ENCODE assay signal across 17 cellular contexts in genomic region chr20:57866250-57867106, GRCh38.
DNase-seq lines count a peak whose midpoint lies in the region; ATAC-seq and TF ChIP-seq lines count a peak whose summit lies in the region.
"Had no signal": no experiment of that assay in that cellular context is flagged by ENCODE, and none has a peak within 500 bp of the region (broad histone marks: within the 10 kb centered on the region; RNA-seq: fewer than 3 reads in every experiment).

No MANE protein-coding gene starts in this region.

- no peaks in the 10 kb centered on the region for H3K4me1 ChIP-seq in left ventricle myocardium inferior
- no peaks in the 10 kb centered on the region for H3K4me1 ChIP-seq in RWPE2 (ENCODE audit: insufficient read depth, poor library complexity, severe bottlenecking)
- H3K4me1 ChIP-seq in heart right ventricle, result peaks cover 0 to 11% (median 0%) of the 10 kb centered on the region in 9 donors
- peaks cover 5% of the 10 kb centered on the region for H3K4me1 ChIP-seq in smooth muscle cell (ENCODE audit: low read depth)

- H3K9me3 Mint-ChIP-seq in T-helper 2 cell treated with Interferon-gamma antibody and Interleukin-4, amounts not matched to agents 5 μg/mL and 100 μg/mL, for 36 hours, result no peaks in the 10 kb centered on the region

- intact Hi-C loops in Right ventricle myocardium inferior (cut with DNase I) (no loop called here), left ventricle myocardium inferior (cut with micrococcal nuclease) (no loop called here), heart right ventricle (cut with DNase I) (no loop called here)

- DNase-seq in Right ventricle myocardium inferior (ENCODE audit: missing footprints), result no peak
- DNase-seq in left ventricle myocardium inferior, result no peak
- no peak for DNase-seq in RWPE2 (ENCODE audit: low spot score)
- DNase-seq in heart right ventricle, result no peak
- DNase-seq in smooth muscle cell (lab: John Stamatoyannopoulos, UW; ENCODE audit: unreplicated experiment), result no peak
- no peak for DNase-seq in COLO668 (lab: John Stamatoyannopoulos, UW; ENCODE audit: unreplicated experiment)
- no peak for DNase-seq in T-helper 2 cell treated with Interferon-gamma antibody and Interleukin-4, amounts not matched to agents 5 μg/mL and 100 μg/mL, for 36 hours (ENCODE audit: low spot score)
- DNase-seq in NCI-H1105 treated with DMSO at 0.1 percent for 48 hours (lab: John Stamatoyannopoulos, UW), result no peak
- DNase-seq: COR-L47, DMS53, H7, NCI-H1048, NCI-H187, NCI-H446, NCI-H748 treated with DMSO at 0.1 percent for 48 hours had no signal

- ATAC-seq in Right ventricle myocardium inferior (peak; percentile 90), RWPE2 (ENCODE audit: low read depth) (peak; percentile 67), heart right ventricle (peak in 7 of 8 donors; percentile 33 to 63 (median 44))
- ATAC-seq: GM12878 had no signal

- no peak overlapping the region for H3K4me3 ChIP-seq in left ventricle myocardium inferior
- no peak overlapping the region for H3K4me3 ChIP-seq in RWPE2 (ENCODE audit: severe bottlenecking)
- no peak overlapping the region for H3K4me3 ChIP-seq in heart right ventricle
- no peak overlapping the region for H3K4me3 ChIP-seq in smooth muscle cell
- H3K4me3 ChIP-seq: GM12878 had no signal

- no peaks in the 10 kb centered on the region for H3K4me1 Mint-ChIP-seq in T-helper 2 cell treated with Interferon-gamma antibody and Interleukin-4, amounts not matched to agents 5 μg/mL and 100 μg/mL, for 36 hours (ENCODE audit: low read depth)

- no peaks in the 10 kb centered on the region for H3F3A ChIP-seq in smooth muscle cell (ENCODE audit: low read depth)

- no peaks in the 10 kb centered on the region for H3K36me3 ChIP-seq in left ventricle myocardium inferior
- H3K36me3 ChIP-seq in RWPE2 (ENCODE audit: low read depth), result no peaks in the 10 kb centered on the region
- no peaks in the 10 kb centered on the region for H3K36me3 ChIP-seq in heart right ventricle
- H3K36me3 ChIP-seq in smooth muscle cell (ENCODE audit: low read depth), result no peaks in the 10 kb centered on the region

- H3K27ac Mint-ChIP-seq in T-helper 2 cell treated with Interferon-gamma antibody and Interleukin-4, amounts not matched to agents 5 μg/mL and 100 μg/mL, for 36 hours, result no peak overlapping the region

- no peaks in the 10 kb centered on the region for H3K79me2 ChIP-seq in smooth muscle cell (ENCODE audit: low read depth)

- no peak overlapping the region for H3K4me2 ChIP-seq in smooth muscle cell

- H4K20me1 ChIP-seq in smooth muscle cell (ENCODE audit: low read depth), result no peaks in the 10 kb centered on the region

- 44 to 50% methylated on average over 6 of the region's 6 CpGs for WGBS in heart right ventricle, 2 donors
- WGBS in smooth muscle cell (ENCODE audit: low lambda C conversion rate), result 28% methylated on average over 6 of the region's 6 CpGs

- TF ChIP-seq CTCF in left ventricle myocardium inferior (IDR thresholded peaks at IDR 0.05; ENCODE audit: borderline replicate concordance), result no peak
- no peak for TF ChIP-seq CTCF in RWPE2 (IDR thresholded peaks at IDR 0.05; ENCODE audit: poor library complexity, severe bottlenecking)
- peak in 1 of 9 donors; percentile 9 for TF ChIP-seq CTCF in heart right ventricle (IDR thresholded peaks at IDR 0.05)
- no peak for TF ChIP-seq CTCF in smooth muscle cell (IDR thresholded peaks at IDR 0.05; ENCODE audit: borderline replicate concordance, insufficient read depth, poor library complexity, severe bottlenecking)

- H3K27me3 ChIP-seq in left ventricle myocardium inferior (ENCODE audit: low read depth) (peaks cover 41% of the 10 kb centered on the region), RWPE2 (ENCODE audit: insufficient read depth, poor library complexity, severe bottlenecking) (peaks cover 32% of the 10 kb centered on the region), heart right ventricle (peaks cover 0 to 24% (median 8%) of the 10 kb centered on the region in 7 donors), smooth muscle cell (ENCODE audit: low read depth) (peaks cover 14% of the 10 kb centered on the region)

- H3K4me3 Mint-ChIP-seq in T-helper 2 cell treated with Interferon-gamma antibody and Interleukin-4, amounts not matched to agents 5 μg/mL and 100 μg/mL, for 36 hours, result no peak overlapping the region

- H3K9me3 ChIP-seq in left ventricle myocardium inferior (replicated peaks) (peaks cover 6% of the 10 kb centered on the region), RWPE2 (ENCODE audit: severe bottlenecking) (no peaks in the 10 kb centered on the region), heart right ventricle (peaks cover 0 to 6% (median 0%) of the 10 kb centered on the region in 11 donors), smooth muscle cell (replicated peaks; ENCODE audit: low read depth) (no peaks in the 10 kb centered on the region)

- H3K27me3 Mint-ChIP-seq in T-helper 2 cell treated with Interferon-gamma antibody and Interleukin-4, amounts not matched to agents 5 μg/mL and 100 μg/mL, for 36 hours (ENCODE audit: low read depth), result peaks cover 13% of the 10 kb centered on the region

- no peaks in the 10 kb centered on the region for H3K36me3 Mint-ChIP-seq in T-helper 2 cell treated with Interferon-gamma antibody and Interleukin-4, amounts not matched to agents 5 μg/mL and 100 μg/mL, for 36 hours (ENCODE audit: low read depth)

- no peak overlapping the region for H3K9ac ChIP-seq in smooth muscle cell (ENCODE audit: low read depth)

- no peak overlapping the region for H3K27ac ChIP-seq in left ventricle myocardium inferior (replicated peaks)
- no peak overlapping the region for H3K27ac ChIP-seq in RWPE2 (ENCODE audit: poor library complexity, severe bottlenecking)
- no peak overlapping the region for H3K27ac ChIP-seq in heart right ventricle
- peak overlapping the region; percentile 2 for H3K27ac ChIP-seq in smooth muscle cell (ENCODE audit: low read depth)
- H3K27ac ChIP-seq: C4-2B had no signal

- no peak overlapping the region for H2AFZ ChIP-seq in smooth muscle cell (ENCODE audit: low read depth)
